ENCODE assay signal across 3 cellular contexts in the genomic region with DNA sequence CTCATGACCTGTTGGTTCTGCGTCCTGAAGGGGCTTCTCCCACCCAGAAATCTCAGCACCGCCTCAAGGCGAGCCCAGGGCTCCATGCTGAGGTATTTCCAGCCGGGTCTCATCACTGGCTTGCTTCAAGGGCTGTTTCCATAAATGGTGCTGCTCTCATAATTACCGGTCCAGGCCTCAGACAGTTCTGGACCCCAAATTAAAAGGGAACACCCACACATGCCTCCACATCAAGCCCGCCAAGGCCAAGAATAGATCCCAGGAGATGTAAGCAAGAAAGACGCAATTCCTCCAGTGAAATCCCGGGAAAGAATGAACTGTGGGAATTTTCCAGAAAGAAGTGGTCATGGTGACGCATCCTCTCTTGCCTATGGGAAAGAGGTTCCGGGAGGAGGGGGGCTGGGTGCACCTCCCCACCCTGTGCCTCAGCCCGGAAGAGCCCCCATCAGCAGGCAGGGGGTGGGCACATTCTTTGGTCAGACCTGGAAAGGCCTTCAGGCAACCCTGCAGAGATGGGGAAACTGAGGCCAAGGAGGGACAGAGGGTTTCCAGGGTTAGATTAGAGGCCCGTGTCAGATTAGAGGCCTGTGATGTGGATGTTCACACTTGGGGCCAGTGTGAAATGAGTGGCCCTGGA. TPM values are rescaled to one million over a fixed set of nuclear protein-coding genes. Genes with fewer than 3 reads are reported as not detected.
"Had no signal": no experiment of that assay in that cellular context is flagged by ENCODE, and none has a peak within 500 bp of the region (broad histone marks: within the 10 kb centered on the region; RNA-seq: fewer than 3 reads in every experiment).

No MANE protein-coding gene starts in this region.

RNA-seq across cellular contexts. Expression of a gene that starts 7.4 kb away (rescaled TPM):
- total RNA-seq: activated CD4-positive, alpha-beta T cell treated with anti-CD3 and anti-CD28 coated beads, Interleukin-2, amount 10 ng/mL, durations not matched to agents 7 days and 5 days; T-helper 1 cell treated with Interleukin-12 subunit alpha and Interleukin-12 subunit beta and Interleukin-4 antibody, amounts not matched to agents 30 ng/mL and 1 ng/mL, for 36 hours had no signal
- polyA plus RNA-seq: cardiac muscle cell had no signal

RNA-seq across cellular contexts. Expression of a gene that starts 10.1 kb away (rescaled TPM):
- total RNA-seq: cardiac muscle cell had no signal
